In genomic region chr6:26514984-26515383, GRCh38 we compare ENCODE assay signal across 1 cellular context.
TF ChIP-seq lines count a peak whose summit lies in the region.

No MANE protein-coding gene starts in this region.

TF ChIP-seq in HepG2, 621 proteins besides CTCF, POLR2A, EP300 and RAD21 (continued from another document and continues in another):
- TF ChIP-seq AFF4 (CRISPR knock-in tag; IDR thresholded peaks at IDR 0.05) = no peak
- TF ChIP-seq SUZ12 (IDR thresholded peaks at IDR 0.05; ENCODE audit: low read depth, low read length) = no peak
- TF ChIP-seq ISX (CRISPR knock-in tag; conservative IDR thresholded peaks at IDR 0.05) = no peak
- TF ChIP-seq HNF1B (CRISPR knock-in tag; IDR thresholded peaks at IDR 0.05) = no peak
- no peak for TF ChIP-seq TIGD3 (CRISPR knock-in tag; IDR thresholded peaks at IDR 0.05; ENCODE audit: borderline replicate concordance)
- no peak for TF ChIP-seq CBFB (CRISPR knock-in tag; IDR thresholded peaks at IDR 0.05)
- no peak for TF ChIP-seq ZNF317 (CRISPR knock-in tag; IDR thresholded peaks at IDR 0.05)
- no peak for TF ChIP-seq ATF5 (CRISPR knock-in tag; IDR thresholded peaks at IDR 0.05; ENCODE audit: low read depth)
- TF ChIP-seq ZNF468 (CRISPR knock-in tag; IDR thresholded peaks at IDR 0.05) = no peak
- TF ChIP-seq ZNF652 (CRISPR knock-in tag; IDR thresholded peaks at IDR 0.05; ENCODE audit: borderline replicate concordance, low read depth) = no peak
- no peak for TF ChIP-seq TP53 (CRISPR knock-in tag; conservative IDR thresholded peaks at IDR 0.05)
- TF ChIP-seq BRF2 (CRISPR knock-in tag; IDR thresholded peaks at IDR 0.05) = no peak
- TF ChIP-seq ZNF256 (CRISPR knock-in tag; conservative IDR thresholded peaks at IDR 0.05) = no peak
- no peak for TF ChIP-seq E2F2 (CRISPR knock-in tag; IDR thresholded peaks at IDR 0.05; ENCODE audit: borderline replicate concordance)
- no peak for TF ChIP-seq ZNF282 (IDR thresholded peaks at IDR 0.05; ENCODE audit: partially characterized antibody)
- no peak for TF ChIP-seq ZNF619 (CRISPR knock-in tag; IDR thresholded peaks at IDR 0.05)
- TF ChIP-seq PBX2 (CRISPR knock-in tag; IDR thresholded peaks at IDR 0.05) = no peak
- no peak for TF ChIP-seq CSRNP2 (CRISPR knock-in tag; conservative IDR thresholded peaks at IDR 0.05; ENCODE audit: low read depth)
- peak; percentile 56 to 67; a peak in 2 of 4 replicates for TF ChIP-seq HMGXB4 (CRISPR knock-in tag; IDR thresholded peaks at IDR 0.05; ENCODE audit: borderline replicate concordance in 1 of 2, low read depth in 1 of 2)
- TF ChIP-seq ZNF737 (CRISPR knock-in tag; IDR thresholded peaks at IDR 0.05; ENCODE audit: borderline replicate concordance) = no peak
- TF ChIP-seq RCOR2 (CRISPR knock-in tag; IDR thresholded peaks at IDR 0.05) = peak; percentile 89
- no peak for TF ChIP-seq ZSCAN25 (CRISPR knock-in tag; IDR thresholded peaks at IDR 0.05)
- no peak for TF ChIP-seq ZNF33A (CRISPR knock-in tag; IDR thresholded peaks at IDR 0.05; ENCODE audit: borderline replicate concordance)
- TF ChIP-seq ZNF18 (CRISPR knock-in tag; IDR thresholded peaks at IDR 0.05; ENCODE audit: insufficient replicate concordance) = no peak
- TF ChIP-seq ZNF577 (CRISPR knock-in tag; IDR thresholded peaks at IDR 0.05; ENCODE audit: borderline replicate concordance, low read depth) = no peak
- TF ChIP-seq ZSCAN29 (CRISPR knock-in tag; conservative IDR thresholded peaks at IDR 0.05) = no peak
- no peak for TF ChIP-seq RBFOX2 (IDR thresholded peaks at IDR 0.05; ENCODE audit: low read depth, low read length)
- no peak for TF ChIP-seq ZZZ3 (CRISPR knock-in tag; IDR thresholded peaks at IDR 0.05; ENCODE audit: borderline replicate concordance)
- no peak for TF ChIP-seq PHF20 (CRISPR knock-in tag; IDR thresholded peaks at IDR 0.05)
- TF ChIP-seq MXD4 (CRISPR knock-in tag; IDR thresholded peaks at IDR 0.05) = no peak
- no peak for TF ChIP-seq AKAP8 (CRISPR knock-in tag; IDR thresholded peaks at IDR 0.05)
- no peak for TF ChIP-seq SYNCRIP (IDR thresholded peaks at IDR 0.05; ENCODE audit: insufficient read depth, low read depth, low read length)
- no peak for TF ChIP-seq ZNF704 (CRISPR knock-in tag; IDR thresholded peaks at IDR 0.05; ENCODE audit: borderline replicate concordance)
- no peak for TF ChIP-seq CCAR2 (optimal IDR thresholded peaks at IDR 0.05; ENCODE audit: low read depth, low read length)
- TF ChIP-seq TCF7 (IDR thresholded peaks at IDR 0.05; ENCODE audit: low read depth) = no peak
- no peak for TF ChIP-seq ZNF687 (CRISPR knock-in tag; IDR thresholded peaks at IDR 0.05)
- TF ChIP-seq ASH2L (IDR thresholded peaks at IDR 0.05; ENCODE audit: insufficient read length, low read depth, low read length) = peak; percentile 92
- TF ChIP-seq NAIF1 (CRISPR knock-in tag; IDR thresholded peaks at IDR 0.05; ENCODE audit: borderline replicate concordance) = 0 out of 2 replicates have a peak, but pooled peaks have one; percentile 52
- TF ChIP-seq ZNF230 (CRISPR knock-in tag; IDR thresholded peaks at IDR 0.05) = no peak
